ENCODE assay signal across 20 cellular contexts in the genomic region with DNA sequence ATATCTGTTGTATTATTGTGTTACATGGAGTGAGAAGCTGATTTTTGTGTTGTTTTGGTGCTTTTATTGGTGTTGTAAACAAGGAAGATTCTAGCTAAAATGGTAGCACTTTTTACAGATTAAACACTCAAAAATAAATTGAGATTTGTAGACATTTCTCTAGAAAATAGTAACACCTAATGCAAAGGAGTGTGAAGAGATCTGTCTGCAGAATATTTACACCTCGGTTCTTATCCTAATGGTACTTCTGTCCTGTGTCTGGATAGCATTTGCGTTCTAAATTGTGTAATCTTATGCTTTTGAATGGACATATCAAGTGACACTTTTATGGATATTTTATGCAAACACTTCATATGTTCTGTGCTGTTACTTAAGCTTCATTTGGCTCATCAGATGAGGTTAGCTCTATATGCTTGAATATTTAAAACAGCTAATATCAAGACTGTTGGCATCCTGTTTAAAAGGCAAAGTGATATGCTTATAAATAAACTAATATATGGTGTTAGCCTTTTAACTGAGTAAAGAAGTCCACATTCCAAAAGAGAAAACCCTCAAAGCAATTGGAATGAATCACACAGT. TPM values are rescaled to one million over a fixed set of nuclear protein-coding genes. Genes with fewer than 3 reads are reported as not detected.
DNase-seq lines count a peak whose midpoint lies in the region; ATAC-seq and TF ChIP-seq lines count a peak whose summit lies in the region.
"Had no signal": no experiment of that assay in that cellular context is flagged by ENCODE, and none has a peak within 500 bp of the region (broad histone marks: within the 10 kb centered on the region; RNA-seq: fewer than 3 reads in every experiment).

No MANE protein-coding gene starts in this region.

- H3K36me3 Mint-ChIP-seq in CD14-positive monocyte = no peaks in the 10 kb centered on the region
- H3K36me3 Mint-ChIP-seq: CD8-positive, alpha-beta memory T cell; IgD-negative memory B cell; stimulated activated naive B cell treated with anti-CD40 and anti-IgM and Interleukin-4, amounts not matched to agents 10 μg/mL and 1 μg/mL and 100 μg/mL, for 72 hours had no signal

- no peak for ATAC-seq in PC-3
- ATAC-seq: sciatic nerve; stimulated activated naive B cell treated with anti-CD40 and anti-IgM and Interleukin-4, amounts not matched to agents 10 μg/mL and 1 μg/mL and 100 μg/mL, for 72 hours had no signal

- H2AFZ ChIP-seq in PC-3 (ENCODE audit: low read length) (no peak overlapping the region), smooth muscle cell (ENCODE audit: low read depth) (peak overlapping the region; percentile 51)

- H3K4me1 Mint-ChIP-seq in CD14-positive monocyte = peaks cover 4% of the 10 kb centered on the region
- H3K4me1 Mint-ChIP-seq: activated CD4-positive, alpha-beta memory T cell treated with anti-CD3 and anti-CD28 coated beads, Interleukin-2, amount 10 ng/mL, durations not matched to agents 7 days and 5 days; CD8-positive, alpha-beta memory T cell; stimulated activated naive B cell treated with anti-CD40 and anti-IgM and Interleukin-4, amounts not matched to agents 10 μg/mL and 1 μg/mL and 100 μg/mL, for 72 hours had no signal

- H3K4me3 Mint-ChIP-seq in CD14-positive monocyte = no peak overlapping the region
- H3K4me3 Mint-ChIP-seq: activated CD4-positive, alpha-beta memory T cell treated with anti-CD3 and anti-CD28 coated beads, Interleukin-2, amount 10 ng/mL, durations not matched to agents 7 days and 5 days; activated T-helper 1 cell treated with anti-CD3 and anti-CD28 coated beads, Interleukin-12 subunit alpha, Interleukin-12 subunit beta, Interleukin-2, Interleukin-4 antibody, amounts not matched to agents 30 ng/mL and 10 ng/mL and 1 ng/mL, durations not matched to agents 14 hours and 24 hours and 36 hours; CD8-positive, alpha-beta memory T cell; IgD-negative memory B cell; naive B cell; stimulated activated naive B cell treated with anti-CD40 and anti-IgM and Interleukin-4, amounts not matched to agents 10 μg/mL and 1 μg/mL and 100 μg/mL, for 72 hours had no signal

- CTCF ChIA-PET in PC-3 (lab: Charles Lee) = no interaction called here

- peak overlapping the region; percentile 13; the same call in 1 of the 2 replicates for H3K4me2 ChIP-seq in PC-3 (ENCODE audit: low read length)
- peak overlapping the region; percentile 91 for H3K4me2 ChIP-seq in smooth muscle cell

- H4K20me1 ChIP-seq in PC-3 (ENCODE audit: low read length) (no peaks in the 10 kb centered on the region), smooth muscle cell (ENCODE audit: low read depth) (peaks cover 32% of the 10 kb centered on the region)

- H3F3A ChIP-seq in PC-3 (ENCODE audit: low read length, unreplicated experiment) (no peaks in the 10 kb centered on the region), smooth muscle cell (ENCODE audit: low read depth) (no peaks in the 10 kb centered on the region)

- peaks cover 0 to 12% (median 7%) of the 10 kb centered on the region in 7 donors for H3K9me3 Mint-ChIP-seq in CD14-positive monocyte
- H3K9me3 Mint-ChIP-seq: activated CD4-positive, alpha-beta memory T cell treated with anti-CD3 and anti-CD28 coated beads, Interleukin-2, amount 10 ng/mL, durations not matched to agents 7 days and 5 days; activated T-helper 1 cell treated with anti-CD3 and anti-CD28 coated beads, Interleukin-12 subunit alpha, Interleukin-12 subunit beta, Interleukin-2, Interleukin-4 antibody, amounts not matched to agents 30 ng/mL and 10 ng/mL and 1 ng/mL, durations not matched to agents 14 hours and 24 hours and 36 hours; naive B cell; stimulated activated naive B cell treated with anti-CD40 and anti-IgM and Interleukin-4, amounts not matched to agents 10 μg/mL and 1 μg/mL and 100 μg/mL, for 72 hours had no signal

- H3K9me2 ChIP-seq in PC-3 (replicated peaks; ENCODE audit: low read length) = no peaks in the 10 kb centered on the region

- DNase-seq in NCI-H146 (lab: John Stamatoyannopoulos, UW) (peak; percentile 5), NCI-H146 treated with DMSO at 0.1 percent for 48 hours (lab: John Stamatoyannopoulos, UW; ENCODE audit: unreplicated experiment) (no peak), PC-3 (no peak), fibroblast of pulmonary artery (ENCODE audit: low read depth) (no peak), smooth muscle cell (lab: John Stamatoyannopoulos, UW; ENCODE audit: unreplicated experiment) (no peak), cerebellar nuclear complex (lab: John Stamatoyannopoulos, UW) (no peak), AG20443 (ENCODE audit: low spot score) (no peak), CD14-positive monocyte (ENCODE audit: low spot score) (no peak)
- DNase-seq: activated CD4-positive, alpha-beta memory T cell treated with anti-CD3 and anti-CD28 coated beads, Interleukin-2, amount 10 ng/mL, durations not matched to agents 7 days and 5 days; CD8-positive, alpha-beta memory T cell; effector CD8-positive, alpha-beta T cell; glutamatergic neuron; GOT3; naive B cell; NCI-H1436; stimulated activated naive B cell treated with anti-CD40 and anti-IgM and Interleukin-4, amounts not matched to agents 10 μg/mL and 1 μg/mL and 100 μg/mL, for 72 hours had no signal

- H3K4me1 ChIP-seq in PC-3 (ENCODE audit: insufficient read depth, low read length) = 0 out of 2 replicates have a peak, but pooled peaks cover 5% of the 10 kb centered on the region
- H3K4me1 ChIP-seq in smooth muscle cell (ENCODE audit: low read depth) = peaks cover 31% of the 10 kb centered on the region

- no peak overlapping the region for H3K27ac ChIP-seq in PC-3 (ENCODE audit: low read length)
- H3K27ac ChIP-seq in smooth muscle cell (ENCODE audit: low read depth) = no peak overlapping the region
- H3K27ac ChIP-seq: 22Rv1 had no signal

- intact Hi-C loops in PC-3 (cut with micrococcal nuclease) (no loop called here), CD14-positive monocyte (cut with micrococcal nuclease) (no loop called here)

- H3K4me3 ChIP-seq in PC-3 (ENCODE audit: low read length) (no peak overlapping the region), fibroblast of pulmonary artery (replicated peaks; ENCODE audit: low read depth, low read length) (peak overlapping the region; percentile 20), smooth muscle cell (peak overlapping the region; percentile 69)

- H3K79me2 ChIP-seq in PC-3 (ENCODE audit: low read length) (no peaks in the 10 kb centered on the region), smooth muscle cell (ENCODE audit: low read depth) (peaks cover 92% of the 10 kb centered on the region)

- H3K27me3 ChIP-seq in PC-3 (ENCODE audit: low read length) (no peaks in the 10 kb centered on the region), smooth muscle cell (ENCODE audit: low read depth) (no peaks in the 10 kb centered on the region)

- no peaks in the 10 kb centered on the region for H3K9me3 ChIP-seq in PC-3 (ENCODE audit: low read length)
- no peaks in the 10 kb centered on the region for H3K9me3 ChIP-seq in smooth muscle cell (replicated peaks; ENCODE audit: low read depth)

- POLR2A ChIA-PET in PC-3 (lab: Charles Lee; ENCODE audit: unreplicated experiment) = interaction anchor here (0.6 kb wide), 1 partner anchor 1475 kb away, joined by 4 read pairs; no protein-coding TSS in a partner anchor

- TF ChIP-seq CTCF in PC-3 (conservative IDR thresholded peaks at IDR 0.05; ENCODE audit: low read depth, low read length) = no peak
- no peak for TF ChIP-seq CTCF in fibroblast of pulmonary artery (IDR thresholded peaks at IDR 0.05; ENCODE audit: low read length, missing control alignments)
- no peak for TF ChIP-seq CTCF in smooth muscle cell (IDR thresholded peaks at IDR 0.05; ENCODE audit: borderline replicate concordance, insufficient read depth, poor library complexity, severe bottlenecking)
- TF ChIP-seq CTCF in CD14-positive monocyte (IDR thresholded peaks at IDR 0.05) = no peak

- peaks cover 29 to 33% (median 33%) of the 10 kb centered on the region in 3 donors for H3K27me3 Mint-ChIP-seq in CD14-positive monocyte (ENCODE audit: low read depth in 3 of 3)

- H3K36me3 ChIP-seq in PC-3 (ENCODE audit: low read depth, low read length) (no peaks in the 10 kb centered on the region), smooth muscle cell (ENCODE audit: low read depth) (no peaks in the 10 kb centered on the region)

- H3K9ac ChIP-seq in PC-3 (ENCODE audit: low read length) (no peak overlapping the region), smooth muscle cell (ENCODE audit: low read depth) (no peak overlapping the region)

- no peak overlapping the region for H3K27ac Mint-ChIP-seq in CD14-positive monocyte
- H3K27ac Mint-ChIP-seq: activated CD4-positive, alpha-beta memory T cell treated with anti-CD3 and anti-CD28 coated beads, Interleukin-2, amount 10 ng/mL, durations not matched to agents 7 days and 5 days; activated T-helper 1 cell treated with anti-CD3 and anti-CD28 coated beads, Interleukin-12 subunit alpha, Interleukin-12 subunit beta, Interleukin-2, Interleukin-4 antibody, amounts not matched to agents 30 ng/mL and 10 ng/mL and 1 ng/mL, durations not matched to agents 14 hours and 24 hours and 36 hours; CD8-positive, alpha-beta memory T cell; IgD-negative memory B cell; naive B cell; stimulated activated naive B cell treated with anti-CD40 and anti-IgM and Interleukin-4, amounts not matched to agents 10 μg/mL and 1 μg/mL and 100 μg/mL, for 72 hours had no signal

- no TSS peak for BruUV-seq in PC-3 (replicated peaks; lab: Mats Ljungman, UMichigan)

- WGBS in smooth muscle cell (ENCODE audit: low lambda C conversion rate) = 19% methylated on average over 2 of the region's 2 CpGs

RNA-seq across cellular contexts. Expression of a gene that starts 6.0 kb away (rescaled TPM):
- total RNA-seq in PC-3 (2014; rRNA removed) (1.8 and 1.9 TPM in 2 replicates), smooth muscle cell (35.5 and 35.7 TPM in 2 replicates)
- polyA plus RNA-seq in smooth muscle cell (12.3 and 25.5 TPM in 2 replicates), CD14-positive monocyte (not detected)
- total RNA-seq: activated CD4-positive, alpha-beta memory T cell treated with anti-CD3 and anti-CD28 coated beads, Interleukin-2, amount 10 ng/mL, durations not matched to agents 7 days and 5 days; activated T-helper 1 cell treated with anti-CD3 and anti-CD28 coated beads, Interleukin-12 subunit alpha, Interleukin-12 subunit beta, Interleukin-2, Interleukin-4 antibody, amounts not matched to agents 30 ng/mL and 10 ng/mL and 1 ng/mL, durations not matched to agents 14 hours and 24 hours and 36 hours; CD8-positive, alpha-beta memory T cell had no signal
- polyA plus RNA-seq: CD8-positive, alpha-beta memory T cell; IgD-negative memory B cell had no signal

Comparison
In these comparisons a context has a peak if more than half of its experiments do, and no peak if none do; other contexts are left out.
1. RNA of a gene that starts 6.0 kb away (total RNA-seq): 35.5 to 35.7 TPM in smooth muscle cell; 1.8 to 1.9 TPM in PC-3; every median in the first group is over 10 times any median in the second.